In the genomic region with DNA sequence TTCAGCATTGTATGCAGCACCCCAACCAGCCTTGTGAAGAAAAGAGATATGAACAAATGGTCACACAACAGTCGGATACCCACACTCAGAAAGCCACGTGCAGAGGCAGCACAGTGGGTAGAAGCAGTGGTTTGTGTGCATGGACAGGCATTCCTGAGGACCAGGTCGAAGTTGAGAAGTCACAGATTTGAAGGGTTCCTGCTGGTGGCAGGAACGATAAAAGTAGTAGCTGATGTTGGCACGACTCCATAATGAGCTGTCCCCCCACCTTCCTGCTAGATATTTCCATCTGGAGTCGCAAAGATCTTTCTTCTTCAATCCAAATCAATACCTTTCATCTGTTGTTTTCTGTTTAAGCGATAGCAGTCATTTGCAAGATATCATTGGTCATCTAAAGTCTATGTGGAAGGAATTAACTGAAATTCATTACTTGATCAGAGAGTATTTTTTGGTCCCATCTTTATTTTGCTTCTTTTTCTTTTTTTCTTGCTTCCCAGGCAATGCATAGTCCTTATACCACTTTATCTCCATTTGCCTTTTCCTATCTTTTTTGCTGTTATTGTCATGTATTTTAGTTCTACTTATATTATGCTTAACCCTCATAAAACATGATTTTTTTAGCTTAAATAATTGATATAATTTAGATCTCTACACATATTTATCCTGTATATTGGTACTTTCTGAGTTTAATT, we compare ENCODE assay signal across 1 cellular context.
A peak's percentile ranks its signal among the peaks of the same experiment; 100 is the strongest.
TF ChIP-seq lines count a peak whose summit lies in the region.

No MANE protein-coding gene starts in this region.

TF ChIP-seq in K562, 482 proteins besides CTCF, POLR2A, EP300 and RAD21 (continued from another document and continues in another):
- TF ChIP-seq, protein P1, sequence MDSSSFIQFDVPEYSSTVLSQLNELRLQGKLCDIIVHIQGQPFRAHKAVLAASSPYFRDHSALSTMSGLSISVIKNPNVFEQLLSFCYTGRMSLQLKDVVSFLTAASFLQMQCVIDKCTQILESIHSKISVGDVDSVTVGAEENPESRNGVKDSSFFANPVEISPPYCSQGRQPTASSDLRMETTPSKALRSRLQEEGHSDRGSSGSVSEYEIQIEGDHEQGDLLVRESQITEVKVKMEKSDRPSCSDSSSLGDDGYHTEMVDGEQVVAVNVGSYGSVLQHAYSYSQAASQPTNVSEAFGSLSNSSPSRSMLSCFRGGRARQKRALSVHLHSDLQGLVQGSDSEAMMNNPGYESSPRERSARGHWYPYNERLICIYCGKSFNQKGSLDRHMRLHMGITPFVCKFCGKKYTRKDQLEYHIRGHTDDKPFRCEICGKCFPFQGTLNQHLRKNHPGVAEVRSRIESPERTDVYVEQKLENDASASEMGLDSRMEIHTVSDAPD (CRISPR knock-in tag; IDR thresholded peaks at IDR 0.05): no peak
- TF ChIP-seq, protein P2, sequence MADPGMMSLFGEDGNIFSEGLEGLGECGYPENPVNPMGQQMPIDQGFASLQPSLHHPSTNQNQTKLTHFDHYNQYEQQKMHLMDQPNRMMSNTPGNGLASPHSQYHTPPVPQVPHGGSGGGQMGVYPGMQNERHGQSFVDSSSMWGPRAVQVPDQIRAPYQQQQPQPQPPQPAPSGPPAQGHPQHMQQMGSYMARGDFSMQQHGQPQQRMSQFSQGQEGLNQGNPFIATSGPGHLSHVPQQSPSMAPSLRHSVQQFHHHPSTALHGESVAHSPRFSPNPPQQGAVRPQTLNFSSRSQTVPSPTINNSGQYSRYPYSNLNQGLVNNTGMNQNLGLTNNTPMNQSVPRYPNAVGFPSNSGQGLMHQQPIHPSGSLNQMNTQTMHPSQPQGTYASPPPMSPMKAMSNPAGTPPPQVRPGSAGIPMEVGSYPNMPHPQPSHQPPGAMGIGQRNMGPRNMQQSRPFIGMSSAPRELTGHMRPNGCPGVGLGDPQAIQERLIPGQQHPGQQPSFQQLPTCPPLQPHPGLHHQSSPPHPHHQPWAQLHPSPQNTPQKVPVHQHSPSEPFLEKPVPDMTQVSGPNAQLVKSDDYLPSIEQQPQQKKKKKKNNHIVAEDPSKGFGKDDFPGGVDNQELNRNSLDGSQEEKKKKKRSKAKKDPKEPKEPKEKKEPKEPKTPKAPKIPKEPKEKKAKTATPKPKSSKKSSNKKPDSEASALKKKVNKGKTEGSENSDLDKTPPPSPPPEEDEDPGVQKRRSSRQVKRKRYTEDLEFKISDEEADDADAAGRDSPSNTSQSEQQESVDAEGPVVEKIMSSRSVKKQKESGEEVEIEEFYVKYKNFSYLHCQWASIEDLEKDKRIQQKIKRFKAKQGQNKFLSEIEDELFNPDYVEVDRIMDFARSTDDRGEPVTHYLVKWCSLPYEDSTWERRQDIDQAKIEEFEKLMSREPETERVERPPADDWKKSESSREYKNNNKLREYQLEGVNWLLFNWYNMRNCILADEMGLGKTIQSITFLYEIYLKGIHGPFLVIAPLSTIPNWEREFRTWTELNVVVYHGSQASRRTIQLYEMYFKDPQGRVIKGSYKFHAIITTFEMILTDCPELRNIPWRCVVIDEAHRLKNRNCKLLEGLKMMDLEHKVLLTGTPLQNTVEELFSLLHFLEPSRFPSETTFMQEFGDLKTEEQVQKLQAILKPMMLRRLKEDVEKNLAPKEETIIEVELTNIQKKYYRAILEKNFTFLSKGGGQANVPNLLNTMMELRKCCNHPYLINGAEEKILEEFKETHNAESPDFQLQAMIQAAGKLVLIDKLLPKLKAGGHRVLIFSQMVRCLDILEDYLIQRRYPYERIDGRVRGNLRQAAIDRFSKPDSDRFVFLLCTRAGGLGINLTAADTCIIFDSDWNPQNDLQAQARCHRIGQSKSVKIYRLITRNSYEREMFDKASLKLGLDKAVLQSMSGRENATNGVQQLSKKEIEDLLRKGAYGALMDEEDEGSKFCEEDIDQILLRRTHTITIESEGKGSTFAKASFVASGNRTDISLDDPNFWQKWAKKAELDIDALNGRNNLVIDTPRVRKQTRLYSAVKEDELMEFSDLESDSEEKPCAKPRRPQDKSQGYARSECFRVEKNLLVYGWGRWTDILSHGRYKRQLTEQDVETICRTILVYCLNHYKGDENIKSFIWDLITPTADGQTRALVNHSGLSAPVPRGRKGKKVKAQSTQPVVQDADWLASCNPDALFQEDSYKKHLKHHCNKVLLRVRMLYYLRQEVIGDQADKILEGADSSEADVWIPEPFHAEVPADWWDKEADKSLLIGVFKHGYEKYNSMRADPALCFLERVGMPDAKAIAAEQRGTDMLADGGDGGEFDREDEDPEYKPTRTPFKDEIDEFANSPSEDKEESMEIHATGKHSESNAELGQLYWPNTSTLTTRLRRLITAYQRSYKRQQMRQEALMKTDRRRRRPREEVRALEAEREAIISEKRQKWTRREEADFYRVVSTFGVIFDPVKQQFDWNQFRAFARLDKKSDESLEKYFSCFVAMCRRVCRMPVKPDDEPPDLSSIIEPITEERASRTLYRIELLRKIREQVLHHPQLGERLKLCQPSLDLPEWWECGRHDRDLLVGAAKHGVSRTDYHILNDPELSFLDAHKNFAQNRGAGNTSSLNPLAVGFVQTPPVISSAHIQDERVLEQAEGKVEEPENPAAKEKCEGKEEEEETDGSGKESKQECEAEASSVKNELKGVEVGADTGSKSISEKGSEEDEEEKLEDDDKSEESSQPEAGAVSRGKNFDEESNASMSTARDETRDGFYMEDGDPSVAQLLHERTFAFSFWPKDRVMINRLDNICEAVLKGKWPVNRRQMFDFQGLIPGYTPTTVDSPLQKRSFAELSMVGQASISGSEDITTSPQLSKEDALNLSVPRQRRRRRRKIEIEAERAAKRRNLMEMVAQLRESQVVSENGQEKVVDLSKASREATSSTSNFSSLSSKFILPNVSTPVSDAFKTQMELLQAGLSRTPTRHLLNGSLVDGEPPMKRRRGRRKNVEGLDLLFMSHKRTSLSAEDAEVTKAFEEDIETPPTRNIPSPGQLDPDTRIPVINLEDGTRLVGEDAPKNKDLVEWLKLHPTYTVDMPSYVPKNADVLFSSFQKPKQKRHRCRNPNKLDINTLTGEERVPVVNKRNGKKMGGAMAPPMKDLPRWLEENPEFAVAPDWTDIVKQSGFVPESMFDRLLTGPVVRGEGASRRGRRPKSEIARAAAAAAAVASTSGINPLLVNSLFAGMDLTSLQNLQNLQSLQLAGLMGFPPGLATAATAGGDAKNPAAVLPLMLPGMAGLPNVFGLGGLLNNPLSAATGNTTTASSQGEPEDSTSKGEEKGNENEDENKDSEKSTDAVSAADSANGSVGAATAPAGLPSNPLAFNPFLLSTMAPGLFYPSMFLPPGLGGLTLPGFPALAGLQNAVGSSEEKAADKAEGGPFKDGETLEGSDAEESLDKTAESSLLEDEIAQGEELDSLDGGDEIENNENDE (IDR thresholded peaks at IDR 0.05; ENCODE audit: low read depth, low read length): no peak
- no peak for TF ChIP-seq BMI1 (IDR thresholded peaks at IDR 0.05; ENCODE audit: low read length)
- no peak for TF ChIP-seq ZNF274 (IDR thresholded peaks at IDR 0.05; ENCODE audit: borderline replicate concordance, low read depth, low read length)
- TF ChIP-seq U2AF2 (optimal IDR thresholded peaks at IDR 0.05; ENCODE audit: low read depth, low read length): no peak
- TF ChIP-seq NCOA4 (IDR thresholded peaks at IDR 0.05; ENCODE audit: partially characterized antibody): no peak
- TF ChIP-seq FOXA1 (IDR thresholded peaks at IDR 0.05; ENCODE audit: borderline replicate concordance): no peak
- TF ChIP-seq SREBF1 (IDR thresholded peaks at IDR 0.05; ENCODE audit: borderline replicate concordance, low read depth, low read length): no peak
- TF ChIP-seq, protein P3, sequence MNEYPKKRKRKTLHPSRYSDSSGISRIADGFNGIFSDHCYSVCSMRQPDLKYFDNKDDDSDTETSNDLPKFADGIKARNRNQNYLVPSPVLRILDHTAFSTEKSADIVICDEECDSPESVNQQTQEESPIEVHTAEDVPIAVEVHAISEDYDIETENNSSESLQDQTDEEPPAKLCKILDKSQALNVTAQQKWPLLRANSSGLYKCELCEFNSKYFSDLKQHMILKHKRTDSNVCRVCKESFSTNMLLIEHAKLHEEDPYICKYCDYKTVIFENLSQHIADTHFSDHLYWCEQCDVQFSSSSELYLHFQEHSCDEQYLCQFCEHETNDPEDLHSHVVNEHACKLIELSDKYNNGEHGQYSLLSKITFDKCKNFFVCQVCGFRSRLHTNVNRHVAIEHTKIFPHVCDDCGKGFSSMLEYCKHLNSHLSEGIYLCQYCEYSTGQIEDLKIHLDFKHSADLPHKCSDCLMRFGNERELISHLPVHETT (CRISPR knock-in tag; conservative IDR thresholded peaks at IDR 0.05 in 1 of 2, IDR thresholded peaks at IDR 0.05 in 1 of 2): no peak
- TF ChIP-seq MCM2 (IDR thresholded peaks at IDR 0.05; ENCODE audit: low read depth): no peak
- TF ChIP-seq IFI16 (CRISPR knock-in tag; IDR thresholded peaks at IDR 0.05): no peak
- TF ChIP-seq YBX1 (IDR thresholded peaks at IDR 0.05): no peak
- TF ChIP-seq ZNF316 (IDR thresholded peaks at IDR 0.05): no peak
- peak; percentile 23; the same call in 1 of the 2 replicates for TF ChIP-seq JUND (IDR thresholded peaks at IDR 0.05; ENCODE audit: borderline replicate concordance, low read depth, low read length)
- TF ChIP-seq JUND (tag; IDR thresholded peaks at IDR 0.05; ENCODE audit: borderline replicate concordance, low read depth, low read length): peak; percentile 53; the same call in 2 of the 3 replicates
- TF ChIP-seq, protein P4, sequence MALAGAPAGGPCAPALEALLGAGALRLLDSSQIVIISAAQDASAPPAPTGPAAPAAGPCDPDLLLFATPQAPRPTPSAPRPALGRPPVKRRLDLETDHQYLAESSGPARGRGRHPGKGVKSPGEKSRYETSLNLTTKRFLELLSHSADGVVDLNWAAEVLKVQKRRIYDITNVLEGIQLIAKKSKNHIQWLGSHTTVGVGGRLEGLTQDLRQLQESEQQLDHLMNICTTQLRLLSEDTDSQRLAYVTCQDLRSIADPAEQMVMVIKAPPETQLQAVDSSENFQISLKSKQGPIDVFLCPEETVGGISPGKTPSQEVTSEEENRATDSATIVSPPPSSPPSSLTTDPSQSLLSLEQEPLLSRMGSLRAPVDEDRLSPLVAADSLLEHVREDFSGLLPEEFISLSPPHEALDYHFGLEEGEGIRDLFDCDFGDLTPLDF (CRISPR knock-in tag; IDR thresholded peaks at IDR 0.05): no peak
- no peak for TF ChIP-seq SPI1 (IDR thresholded peaks at IDR 0.05; ENCODE audit: borderline replicate concordance, low read depth, low read length)
- TF ChIP-seq SP1 (CRISPR knock-in tag; IDR thresholded peaks at IDR 0.05): no peak
- TF ChIP-seq KLF1 (tag; IDR thresholded peaks at IDR 0.05): no peak
- no peak for TF ChIP-seq ETV1 (tag; conservative IDR thresholded peaks at IDR 0.05; ENCODE audit: low read depth)
- TF ChIP-seq, protein P5, sequence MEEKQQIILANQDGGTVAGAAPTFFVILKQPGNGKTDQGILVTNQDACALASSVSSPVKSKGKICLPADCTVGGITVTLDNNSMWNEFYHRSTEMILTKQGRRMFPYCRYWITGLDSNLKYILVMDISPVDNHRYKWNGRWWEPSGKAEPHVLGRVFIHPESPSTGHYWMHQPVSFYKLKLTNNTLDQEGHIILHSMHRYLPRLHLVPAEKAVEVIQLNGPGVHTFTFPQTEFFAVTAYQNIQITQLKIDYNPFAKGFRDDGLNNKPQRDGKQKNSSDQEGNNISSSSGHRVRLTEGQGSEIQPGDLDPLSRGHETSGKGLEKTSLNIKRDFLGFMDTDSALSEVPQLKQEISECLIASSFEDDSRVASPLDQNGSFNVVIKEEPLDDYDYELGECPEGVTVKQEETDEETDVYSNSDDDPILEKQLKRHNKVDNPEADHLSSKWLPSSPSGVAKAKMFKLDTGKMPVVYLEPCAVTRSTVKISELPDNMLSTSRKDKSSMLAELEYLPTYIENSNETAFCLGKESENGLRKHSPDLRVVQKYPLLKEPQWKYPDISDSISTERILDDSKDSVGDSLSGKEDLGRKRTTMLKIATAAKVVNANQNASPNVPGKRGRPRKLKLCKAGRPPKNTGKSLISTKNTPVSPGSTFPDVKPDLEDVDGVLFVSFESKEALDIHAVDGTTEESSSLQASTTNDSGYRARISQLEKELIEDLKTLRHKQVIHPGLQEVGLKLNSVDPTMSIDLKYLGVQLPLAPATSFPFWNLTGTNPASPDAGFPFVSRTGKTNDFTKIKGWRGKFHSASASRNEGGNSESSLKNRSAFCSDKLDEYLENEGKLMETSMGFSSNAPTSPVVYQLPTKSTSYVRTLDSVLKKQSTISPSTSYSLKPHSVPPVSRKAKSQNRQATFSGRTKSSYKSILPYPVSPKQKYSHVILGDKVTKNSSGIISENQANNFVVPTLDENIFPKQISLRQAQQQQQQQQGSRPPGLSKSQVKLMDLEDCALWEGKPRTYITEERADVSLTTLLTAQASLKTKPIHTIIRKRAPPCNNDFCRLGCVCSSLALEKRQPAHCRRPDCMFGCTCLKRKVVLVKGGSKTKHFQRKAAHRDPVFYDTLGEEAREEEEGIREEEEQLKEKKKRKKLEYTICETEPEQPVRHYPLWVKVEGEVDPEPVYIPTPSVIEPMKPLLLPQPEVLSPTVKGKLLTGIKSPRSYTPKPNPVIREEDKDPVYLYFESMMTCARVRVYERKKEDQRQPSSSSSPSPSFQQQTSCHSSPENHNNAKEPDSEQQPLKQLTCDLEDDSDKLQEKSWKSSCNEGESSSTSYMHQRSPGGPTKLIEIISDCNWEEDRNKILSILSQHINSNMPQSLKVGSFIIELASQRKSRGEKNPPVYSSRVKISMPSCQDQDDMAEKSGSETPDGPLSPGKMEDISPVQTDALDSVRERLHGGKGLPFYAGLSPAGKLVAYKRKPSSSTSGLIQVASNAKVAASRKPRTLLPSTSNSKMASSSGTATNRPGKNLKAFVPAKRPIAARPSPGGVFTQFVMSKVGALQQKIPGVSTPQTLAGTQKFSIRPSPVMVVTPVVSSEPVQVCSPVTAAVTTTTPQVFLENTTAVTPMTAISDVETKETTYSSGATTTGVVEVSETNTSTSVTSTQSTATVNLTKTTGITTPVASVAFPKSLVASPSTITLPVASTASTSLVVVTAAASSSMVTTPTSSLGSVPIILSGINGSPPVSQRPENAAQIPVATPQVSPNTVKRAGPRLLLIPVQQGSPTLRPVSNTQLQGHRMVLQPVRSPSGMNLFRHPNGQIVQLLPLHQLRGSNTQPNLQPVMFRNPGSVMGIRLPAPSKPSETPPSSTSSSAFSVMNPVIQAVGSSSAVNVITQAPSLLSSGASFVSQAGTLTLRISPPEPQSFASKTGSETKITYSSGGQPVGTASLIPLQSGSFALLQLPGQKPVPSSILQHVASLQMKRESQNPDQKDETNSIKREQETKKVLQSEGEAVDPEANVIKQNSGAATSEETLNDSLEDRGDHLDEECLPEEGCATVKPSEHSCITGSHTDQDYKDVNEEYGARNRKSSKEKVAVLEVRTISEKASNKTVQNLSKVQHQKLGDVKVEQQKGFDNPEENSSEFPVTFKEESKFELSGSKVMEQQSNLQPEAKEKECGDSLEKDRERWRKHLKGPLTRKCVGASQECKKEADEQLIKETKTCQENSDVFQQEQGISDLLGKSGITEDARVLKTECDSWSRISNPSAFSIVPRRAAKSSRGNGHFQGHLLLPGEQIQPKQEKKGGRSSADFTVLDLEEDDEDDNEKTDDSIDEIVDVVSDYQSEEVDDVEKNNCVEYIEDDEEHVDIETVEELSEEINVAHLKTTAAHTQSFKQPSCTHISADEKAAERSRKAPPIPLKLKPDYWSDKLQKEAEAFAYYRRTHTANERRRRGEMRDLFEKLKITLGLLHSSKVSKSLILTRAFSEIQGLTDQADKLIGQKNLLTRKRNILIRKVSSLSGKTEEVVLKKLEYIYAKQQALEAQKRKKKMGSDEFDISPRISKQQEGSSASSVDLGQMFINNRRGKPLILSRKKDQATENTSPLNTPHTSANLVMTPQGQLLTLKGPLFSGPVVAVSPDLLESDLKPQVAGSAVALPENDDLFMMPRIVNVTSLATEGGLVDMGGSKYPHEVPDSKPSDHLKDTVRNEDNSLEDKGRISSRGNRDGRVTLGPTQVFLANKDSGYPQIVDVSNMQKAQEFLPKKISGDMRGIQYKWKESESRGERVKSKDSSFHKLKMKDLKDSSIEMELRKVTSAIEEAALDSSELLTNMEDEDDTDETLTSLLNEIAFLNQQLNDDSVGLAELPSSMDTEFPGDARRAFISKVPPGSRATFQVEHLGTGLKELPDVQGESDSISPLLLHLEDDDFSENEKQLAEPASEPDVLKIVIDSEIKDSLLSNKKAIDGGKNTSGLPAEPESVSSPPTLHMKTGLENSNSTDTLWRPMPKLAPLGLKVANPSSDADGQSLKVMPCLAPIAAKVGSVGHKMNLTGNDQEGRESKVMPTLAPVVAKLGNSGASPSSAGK (IDR thresholded peaks at IDR 0.05): 0 out of 2 replicates have a peak, but pooled peaks have one; percentile 23
- TF ChIP-seq HSF4 (CRISPR knock-in tag; IDR thresholded peaks at IDR 0.05; ENCODE audit: borderline replicate concordance): no peak
- TF ChIP-seq HMG20A (CRISPR knock-in tag; conservative IDR thresholded peaks at IDR 0.05): no peak
